ENCODE assay signal across 9 cellular contexts in the genomic region with DNA sequence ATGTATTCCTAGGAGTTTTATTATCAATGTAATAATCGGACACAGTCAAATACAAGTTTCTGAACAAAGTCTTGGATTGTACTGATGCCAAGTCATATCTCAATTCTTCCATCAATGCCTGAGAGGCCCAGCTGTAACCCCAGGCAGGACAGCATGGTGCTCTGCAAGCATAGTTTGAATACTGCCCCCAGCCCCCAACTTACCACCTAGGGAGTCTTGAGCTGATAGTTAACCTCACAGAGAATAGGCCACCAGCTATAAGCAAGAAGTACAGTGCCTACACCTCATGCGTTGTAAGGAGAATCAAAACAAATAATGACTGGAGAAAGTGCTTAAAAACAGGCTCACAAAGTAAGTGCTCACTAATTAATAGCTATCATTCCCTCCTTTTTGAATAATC. TPM values are rescaled to one million over a fixed set of nuclear protein-coding genes. Genes with fewer than 3 reads are reported as not detected.
A peak's percentile ranks its signal among the peaks of the same experiment; 100 is the strongest.
DNase-seq lines count a peak whose midpoint lies in the region; ATAC-seq, FAIRE-seq and TF ChIP-seq lines count a peak whose summit lies in the region.
"Had no signal": no experiment of that assay in that cellular context is flagged by ENCODE, and none has a peak within 500 bp of the region (broad histone marks: within the 10 kb centered on the region; RNA-seq: fewer than 3 reads in every experiment).

No MANE protein-coding gene starts in this region.

- peak; percentile 75 for FAIRE-seq in GM19239 (lab: Jason Lieb, UNC)

- H2AFZ ChIP-seq in parathyroid adenoma: no peak overlapping the region

- H3K4me1 ChIP-seq in NT2/D1 (ENCODE audit: insufficient read depth, insufficient read length): no peaks in the 10 kb centered on the region
- peaks cover 14% of the 10 kb centered on the region for H3K4me1 ChIP-seq in effector memory CD4-positive, alpha-beta T cell (ENCODE audit: control insufficient read depth, insufficient read depth, low read length, poor library complexity, severe bottlenecking)
- no peaks in the 10 kb centered on the region for H3K4me1 ChIP-seq in parathyroid adenoma

- no peaks in the 10 kb centered on the region for H3K9me3 ChIP-seq in NT2/D1 (ENCODE audit: insufficient read depth, low read length)
- no peaks in the 10 kb centered on the region for H3K9me3 ChIP-seq in effector memory CD4-positive, alpha-beta T cell (ENCODE audit: control insufficient read depth, low read length)
- no peaks in the 10 kb centered on the region for H3K9me3 ChIP-seq in parathyroid adenoma (ENCODE audit: control insufficient read depth, low read length)

- H3K79me2 ChIP-seq in parathyroid adenoma: peaks cover 7% of the 10 kb centered on the region

- peaks cover 22% of the 10 kb centered on the region for H3K36me3 ChIP-seq in NT2/D1 (ENCODE audit: insufficient read depth, insufficient read length, low read length)
- H3K36me3 ChIP-seq in effector memory CD4-positive, alpha-beta T cell (ENCODE audit: control insufficient read depth, insufficient read depth, low read length): peaks cover 9% of the 10 kb centered on the region
- no peaks in the 10 kb centered on the region for H3K36me3 ChIP-seq in parathyroid adenoma (ENCODE audit: control insufficient read depth, insufficient read depth, low read length)

- ATAC-seq in HG03097 (IDR thresholded peaks at IDR 0.05; ENCODE audit: low FRiP score, unreplicated experiment): no peak

- H3K27me3 ChIP-seq in NT2/D1 (ENCODE audit: insufficient read depth, insufficient read length) (no peaks in the 10 kb centered on the region), parathyroid adenoma (ENCODE audit: control insufficient read depth, insufficient read depth, low read length) (no peaks in the 10 kb centered on the region)
- H3K27me3 ChIP-seq in effector memory CD4-positive, alpha-beta T cell (replicated peaks; ENCODE audit: control insufficient read depth, insufficient read depth, low read length, poor library complexity, severe bottlenecking): no peaks in the 10 kb centered on the region

- H3K9ac ChIP-seq in NT2/D1 (ENCODE audit: insufficient read length, low read depth) (no peak overlapping the region), parathyroid adenoma (no peak overlapping the region)

- no peak for TF ChIP-seq CTCF in parathyroid adenoma (IDR thresholded peaks at IDR 0.05)

- H3K4me3 ChIP-seq in NT2/D1 (ENCODE audit: insufficient read length, low read depth) (peak overlapping the region; percentile 74), parathyroid adenoma (ENCODE audit: low read depth, low read length) (no peak overlapping the region)
- H3K4me3 ChIP-seq in effector memory CD4-positive, alpha-beta T cell (ENCODE audit: insufficient read depth, low read depth, low read length, poor library complexity, severe bottlenecking): peak overlapping the region; percentile 83

- DNase-seq in GM19239 (ENCODE audit: insufficient read length, low spot score) (no peak), NT2/D1 (ENCODE audit: low read depth, low spot score) (no peak), NCI-H748 treated with DMSO at 0.1 percent for 48 hours (lab: John Stamatoyannopoulos, UW) (no peak), occipital lobe (lab: John Stamatoyannopoulos, UW) (no peak), NCI-H526 treated with DMSO at 0.1 percent for 48 hours (lab: John Stamatoyannopoulos, UW) (no peak)
- DNase-seq in effector memory CD4-positive, alpha-beta T cell: no peak
- DNase-seq: activated effector memory CD4-positive, alpha-beta T cell treated with Interleukin-2 at 50 U/mL for 16 hours had no signal

- H3K4me2 ChIP-seq in parathyroid adenoma (ENCODE audit: low read length): peak overlapping the region; percentile 91

- no peak overlapping the region for H3K27ac ChIP-seq in effector memory CD4-positive, alpha-beta T cell (ENCODE audit: insufficient read depth, low read length, poor library complexity, severe bottlenecking)
- no peak overlapping the region for H3K27ac ChIP-seq in parathyroid adenoma

RNA-seq across cellular contexts. Expression of a gene that starts 2.7 kb away (rescaled TPM):
- 33.1 TPM for total RNA-seq in occipital lobe

RNA-seq across cellular contexts. Expression of a gene that starts 3.1 kb away (rescaled TPM):
- 51.8 TPM for total RNA-seq in occipital lobe

RNA-seq across cellular contexts. Expression of a gene that starts 44.6 kb away (rescaled TPM):
- 0.16 TPM for total RNA-seq in occipital lobe
